In the genomic region with DNA sequence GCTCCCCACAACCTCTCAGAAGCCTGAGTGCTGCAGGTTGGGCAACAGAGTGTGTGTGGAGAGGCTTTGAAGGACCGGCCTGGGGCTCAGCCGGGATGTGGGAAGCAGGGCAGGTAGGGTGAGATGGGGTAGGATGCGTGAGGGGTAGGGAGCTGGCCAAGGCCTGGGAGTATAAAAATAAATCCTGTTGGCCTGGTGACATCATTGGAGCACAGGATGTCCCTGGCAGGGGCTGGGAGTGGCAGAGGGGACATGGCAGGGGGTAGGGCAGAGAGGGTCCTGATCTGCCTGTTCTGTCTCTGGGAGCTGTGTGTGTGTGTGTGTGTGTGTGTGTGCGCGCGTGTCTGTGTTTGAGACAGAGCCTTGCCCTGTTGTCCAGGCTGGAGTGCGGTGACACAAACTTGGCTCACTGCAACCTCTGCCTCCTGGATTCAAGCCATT, we compare ENCODE assay signal across 10 cellular contexts. TPM values are rescaled to one million over a fixed set of nuclear protein-coding genes. Genes with fewer than 3 reads are reported as not detected.
DNase-seq lines count a peak whose midpoint lies in the region; ATAC-seq and TF ChIP-seq lines count a peak whose summit lies in the region.
"Had no signal": no experiment of that assay in that cellular context is flagged by ENCODE, and none has a peak within 500 bp of the region (broad histone marks: within the 10 kb centered on the region; RNA-seq: fewer than 3 reads in every experiment).

No MANE protein-coding gene starts in this region.

- H3K4me2 ChIP-seq in BLaER1 = no peak overlapping the region
- H3K4me2 ChIP-seq: GM23338 had no signal

- H3K36me3 ChIP-seq in BLaER1 (no peaks in the 10 kb centered on the region), sigmoid colon (no peaks in the 10 kb centered on the region)

- H3K9ac ChIP-seq in BLaER1 = 0 out of 2 replicates have a peak overlapping the region, but pooled peaks have one; percentile 38

- ATAC-seq in activated CD8-positive, alpha-beta T cell treated with anti-CD3 and anti-CD28 coated beads for 36 hours = no peak
- peak; percentile 40 to 50 for ATAC-seq in left cardiac atrium
- ATAC-seq in HG03442 (IDR thresholded peaks at IDR 0.05; ENCODE audit: unreplicated experiment) = no peak
- ATAC-seq in GM21737 (IDR thresholded peaks at IDR 0.05; ENCODE audit: unreplicated experiment) = no peak
- ATAC-seq: GM23338 had no signal

- peak overlapping the region; percentile 56 for H3K27ac Mint-ChIP-seq in activated CD8-positive, alpha-beta T cell treated with anti-CD3 and anti-CD28 coated beads for 36 hours
- H3K27ac Mint-ChIP-seq: GM23338 had no signal

- whole genome bisulfite sequencing in sigmoid colon, 2 donors = 74 to 77% methylated on average over 7 of the region's 7 CpGs

- H3K27ac ChIP-seq in BLaER1 (peak overlapping the region; percentile 22; the same call in 1 of the 2 replicates), sigmoid colon (peak overlapping the region; percentile 93 to 98 (median 98))

- H3K27me3 ChIP-seq in BLaER1 (no peaks in the 10 kb centered on the region), sigmoid colon (no peaks in the 10 kb centered on the region)

- POLR2A ChIA-PET in activated CD8-positive, alpha-beta T cell treated with anti-CD3 and anti-CD28 coated beads for 36 hours (lab: Charles Lee) = interaction anchor here (0.6 kb wide), 1 partner anchor 53 kb away, joined by 5 read pairs; no protein-coding TSS in a partner anchor

- no peak for TF ChIP-seq POLR2A in sigmoid colon (IDR thresholded peaks at IDR 0.05)

- H3K36me3 Mint-ChIP-seq in activated CD8-positive, alpha-beta T cell treated with anti-CD3 and anti-CD28 coated beads for 36 hours (ENCODE audit: low read depth) = peaks cover 10% of the 10 kb centered on the region

- H3K9me3 Mint-ChIP-seq in activated CD8-positive, alpha-beta T cell treated with anti-CD3 and anti-CD28 coated beads for 36 hours = no peaks in the 10 kb centered on the region
- H3K9me3 Mint-ChIP-seq: GM23338 had no signal

- H3K9me3 ChIP-seq in BLaER1 = no peaks in the 10 kb centered on the region
- no peaks in the 10 kb centered on the region for H3K9me3 ChIP-seq in sigmoid colon

- H4K20me1 ChIP-seq in BLaER1 = no peaks in the 10 kb centered on the region

- peaks cover 31% of the 10 kb centered on the region for H3K4me1 Mint-ChIP-seq in activated CD8-positive, alpha-beta T cell treated with anti-CD3 and anti-CD28 coated beads for 36 hours (ENCODE audit: low read depth)

- H3K4me3 ChIP-seq in BLaER1 (no peak overlapping the region), sigmoid colon (no peak overlapping the region)
- H3K4me3 ChIP-seq: GM23338 had no signal

- DNase-seq in activated CD8-positive, alpha-beta T cell treated with anti-CD3 and anti-CD28 coated beads for 36 hours = no peak
- DNase-seq in left cardiac atrium (peak; percentile 67), sigmoid colon (peak; percentile 88), DMS53 (lab: John Stamatoyannopoulos, UW) (no peak), NAMALWA (ENCODE audit: low spot score) (no peak)
- DNase-seq: IMR-90 had no signal

- CTCF ChIA-PET in activated CD8-positive, alpha-beta T cell treated with anti-CD3 and anti-CD28 coated beads for 36 hours (lab: Charles Lee) = interaction anchor here (0.8 to 1.3 kb wide), 5 partner anchors 91 to 122 kb away, joined by 3 to 4 read pairs (median 3); no protein-coding TSS in a partner anchor

- no peak for TF ChIP-seq CTCF in activated CD8-positive, alpha-beta T cell treated with anti-CD3 and anti-CD28 coated beads for 36 hours (IDR thresholded peaks at IDR 0.05)
- TF ChIP-seq CTCF in sigmoid colon (IDR thresholded peaks at IDR 0.05) = no peak

- peaks cover 76% of the 10 kb centered on the region for H3K4me1 ChIP-seq in BLaER1
- peaks cover 0 to 52% (median 48%) of the 10 kb centered on the region in 4 donors for H3K4me1 ChIP-seq in sigmoid colon

- intact Hi-C loops in activated CD8-positive, alpha-beta T cell treated with anti-CD3 and anti-CD28 coated beads for 36 hours (cut with micrococcal nuclease) = no loop called here
- intact Hi-C loops in left cardiac atrium (cut with DNase I) (no loop called here), sigmoid colon (cut with DNase I) (no loop called here)

- no peak overlapping the region for H3K4me3 Mint-ChIP-seq in activated CD8-positive, alpha-beta T cell treated with anti-CD3 and anti-CD28 coated beads for 36 hours
- H3K4me3 Mint-ChIP-seq: GM23338 had no signal

- H3K27me3 Mint-ChIP-seq in activated CD8-positive, alpha-beta T cell treated with anti-CD3 and anti-CD28 coated beads for 36 hours = no peaks in the 10 kb centered on the region

- TF ChIP-seq EP300 in sigmoid colon (IDR thresholded peaks at IDR 0.05) = peak; percentile 80 to 98 (median 94)

RNA-seq across cellular contexts. Expression of a gene that starts 28.6 kb away (rescaled TPM):
- total RNA-seq in activated CD8-positive, alpha-beta T cell treated with anti-CD3 and anti-CD28 coated beads for 36 hours = 1 to 10 TPM; 1.4 to 2.0 TPM
- total RNA-seq in left cardiac atrium (10 to 100 TPM; 14.0 to 24.5 TPM), sigmoid colon (10 to 100 TPM; 21.3 to 30.3 (median 24.8) TPM)
- 10 to 100 TPM; 12.6 to 14.8 (median 14.4) TPM for polyA plus RNA-seq in sigmoid colon

RNA-seq across cellular contexts. Expression of a gene that starts 36.3 kb away (rescaled TPM):
- 10 to 100 TPM; 27.0 to 28.5 TPM for total RNA-seq in activated CD8-positive, alpha-beta T cell treated with anti-CD3 and anti-CD28 coated beads for 36 hours
- total RNA-seq in left cardiac atrium = 10 to 100 TPM; 57.4 to 63.1 TPM
- total RNA-seq in sigmoid colon = 10 to 100 TPM; 23.2 to 38.2 (median 31.8) TPM
- 10 to 100 TPM; 13.2 to 31.9 (median 15.0) TPM for polyA plus RNA-seq in sigmoid colon

RNA-seq across cellular contexts. Expression of a gene that starts 58.2 kb away (rescaled TPM):
- total RNA-seq in activated CD8-positive, alpha-beta T cell treated with anti-CD3 and anti-CD28 coated beads for 36 hours = 10 to 100 TPM; 65.2 to 70.4 TPM
- 10 to 100 TPM; 22.8 to 28.1 TPM for total RNA-seq in left cardiac atrium
- 10 to 100 TPM; 31.9 to 54.2 (median 44.4) TPM for total RNA-seq in sigmoid colon
- 10 to 100 TPM; 49.2 to 59.6 (median 59.6) TPM for polyA plus RNA-seq in sigmoid colon

RNA-seq across cellular contexts. Expression of a gene that starts 58.6 kb away (rescaled TPM):
- total RNA-seq in activated CD8-positive, alpha-beta T cell treated with anti-CD3 and anti-CD28 coated beads for 36 hours = 10 to 100 TPM; 96.5 to 97.7 TPM
- total RNA-seq in left cardiac atrium = 100 to 1,000 TPM; 415 to 523 TPM
- 10 to 100 TPM; 67.3 to 90.3 (median 83.0) TPM for total RNA-seq in sigmoid colon
- polyA plus RNA-seq in sigmoid colon = 100 to 1,000 TPM; 106 to 157 (median 127) TPM

Comparison
In these comparisons a context has a peak if more than half of its experiments do, and no peak if none do; other contexts are left out.
1. ATAC-seq: peak in left cardiac atrium (2 of 2); none in activated CD8-positive, alpha-beta T cell treated with anti-CD3 and anti-CD28 coated beads for 36 hours (single experiment), HG03442 (single experiment) and GM21737 (single experiment).
2. DNase-seq: peak in left cardiac atrium (single experiment) and sigmoid colon (single experiment); none in activated CD8-positive, alpha-beta T cell treated with anti-CD3 and anti-CD28 coated beads for 36 hours (single experiment), DMS53 (single experiment) and NAMALWA (single experiment).
3. RNA of a gene that starts 28.6 kb away (total RNA-seq): 21.3 to 30.3 TPM in sigmoid colon and 14.0 to 24.5 TPM in left cardiac atrium; 1.4 to 2.0 TPM in activated CD8-positive, alpha-beta T cell treated with anti-CD3 and anti-CD28 coated beads for 36 hours; every median in the first group is over 4 times any median in the second.